11 cellular contexts compared by ENCODE assay signal in genomic region chr10:22631646-22632278, GRCh38.
DNase-seq lines count a peak whose midpoint lies in the region; ATAC-seq and TF ChIP-seq lines count a peak whose summit lies in the region.
"Had no signal": no experiment of that assay in that cellular context is flagged by ENCODE, and none has a peak within 500 bp of the region (broad histone marks: within the 10 kb centered on the region; RNA-seq: fewer than 3 reads in every experiment).

No MANE protein-coding gene starts in this region.

- DNase-seq in HCT116 (ENCODE audit: low read depth, low spot score) (no peak), caudate nucleus (lab: John Stamatoyannopoulos, UW) (peak in 46 of 61 donors; percentile 24 to 87 (median 51)), memory B cell (ENCODE audit: low spot score in 2 of 2) (no peak), osteoblast (ENCODE audit: insufficient read length, low spot score, missing footprints) (no peak), sigmoid colon (no peak)
- DNase-seq: activated CD4-positive, alpha-beta T cell treated with anti-CD3 and anti-CD28 coated beads for 1 hour; Caco-2 had no signal

- POLR2A ChIA-PET in HCT116 (lab: Charles Lee), result no interaction called here

- H2AFZ ChIP-seq in ACC112 (ENCODE audit: low read length, unreplicated experiment) (no peak overlapping the region), HCT116 (ENCODE audit: low read depth, low read length, poor library complexity, severe bottlenecking) (no peak overlapping the region), osteoblast (ENCODE audit: low read length) (no peak overlapping the region)
- H2AFZ ChIP-seq: parathyroid adenoma had no signal

- H3K9me3 Mint-ChIP-seq in memory B cell, result peaks cover 3% of the 10 kb centered on the region

- intact Hi-C loops in HCT116 (cut with micrococcal nuclease), result no loop called here
- intact Hi-C loops in sigmoid colon (cut with DNase I), result no loop called here

- TF ChIP-seq CTCF in HCT116 (IDR thresholded peaks at IDR 0.05 in 2 of 3, conservative IDR thresholded peaks at IDR 0.05 in 1 of 3; ENCODE audit: borderline replicate concordance in 1 of 3, insufficient read depth in 1 of 3, low read depth in 2 of 3, low read length in 2 of 3) (no peak), osteoblast (IDR thresholded peaks at IDR 0.05; ENCODE audit: extremely low read depth, low read depth, low read length) (no peak), sigmoid colon (IDR thresholded peaks at IDR 0.05) (no peak)

- 87 to 90% methylated on average over 10 of the region's 10 CpGs for WGBS in sigmoid colon, 2 donors

- no peak overlapping the region for H3K4me3 ChIP-seq in ACC112 (ENCODE audit: low read depth, low read length)
- no peak overlapping the region for H3K4me3 ChIP-seq in HCT116 (replicated peaks in 1 of 2; ENCODE audit: low read depth in 1 of 2, low read length in 2 of 2)
- H3K4me3 ChIP-seq in osteoblast (ENCODE audit: insufficient read depth, low read length), result no peak overlapping the region
- H3K4me3 ChIP-seq in sigmoid colon, result no peak overlapping the region

- H3K27ac ChIP-seq in ACC112 (ENCODE audit: low read depth, low read length) (peak overlapping the region; percentile 16; the same call in 1 of the 2 replicates), HCT116 (ENCODE audit: low read depth, low read length) (no peak overlapping the region), caudate nucleus (ENCODE audit: low read depth, low read length) (peak overlapping the region; percentile 91), osteoblast (ENCODE audit: low read depth, low read length) (no peak overlapping the region), sigmoid colon (no peak overlapping the region)
- H3K27ac ChIP-seq: parathyroid adenoma had no signal

- H3K4me3 Mint-ChIP-seq in memory B cell, result peak overlapping the region; percentile 49

- peaks cover 10% of the 10 kb centered on the region for H3K36me3 Mint-ChIP-seq in memory B cell

- no peaks in the 10 kb centered on the region for H3K36me3 ChIP-seq in ACC112 (ENCODE audit: insufficient read depth, low read length)
- H3K36me3 ChIP-seq in HCT116 (ENCODE audit: control insufficient read depth in 1 of 2, insufficient read depth in 2 of 2, low read length in 2 of 2), result no peaks in the 10 kb centered on the region
- H3K36me3 ChIP-seq in osteoblast (ENCODE audit: insufficient read depth, low read length), result no peaks in the 10 kb centered on the region
- no peaks in the 10 kb centered on the region for H3K36me3 ChIP-seq in sigmoid colon

- no peaks in the 10 kb centered on the region for H3K27me3 Mint-ChIP-seq in memory B cell

- CTCF ChIA-PET in HCT116 (lab: Charles Lee), result no interaction called here

- H3K4me1 ChIP-seq in ACC112 (ENCODE audit: control insufficient read depth, insufficient read depth, low read length, unreplicated experiment) (peaks cover 40% of the 10 kb centered on the region), HCT116 (ENCODE audit: control insufficient read depth in 1 of 2, insufficient read depth in 2 of 2, low read length in 2 of 2) (peaks cover 18 to 54% of the 10 kb centered on the region in 2 experiments), osteoblast (ENCODE audit: insufficient read depth, low read length) (peaks cover 18% of the 10 kb centered on the region), sigmoid colon (peaks cover 0 to 12% (median 5%) of the 10 kb centered on the region in 4 donors)
- H3K4me1 ChIP-seq: parathyroid adenoma had no signal

- H3K9ac ChIP-seq in HCT116 (ENCODE audit: low read length), result no peak overlapping the region
- H3K9ac ChIP-seq: parathyroid adenoma had no signal

- no peaks in the 10 kb centered on the region for H3K9me2 ChIP-seq in HCT116 (ENCODE audit: insufficient read depth)

- TF ChIP-seq POLR2A in HCT116 (IDR thresholded peaks at IDR 0.05; ENCODE audit: borderline replicate concordance, extremely low read depth, insufficient read depth, insufficient read length) (no peak), sigmoid colon (IDR thresholded peaks at IDR 0.05) (no peak)

- H3K4me1 Mint-ChIP-seq in memory B cell, result peaks cover 69% of the 10 kb centered on the region

- H3K79me2 ChIP-seq in ACC112 (ENCODE audit: control insufficient read depth, insufficient read depth, low read length, unreplicated experiment) (peaks cover 39% of the 10 kb centered on the region), HCT116 (ENCODE audit: insufficient read depth, low read length) (peaks cover 100% of the 10 kb centered on the region), osteoblast (ENCODE audit: insufficient read depth, low read length) (peaks cover 58% of the 10 kb centered on the region)
- H3K79me2 ChIP-seq: parathyroid adenoma had no signal

- H3K4me2 ChIP-seq in HCT116 (ENCODE audit: low read length), result 0 out of 2 replicates have a peak overlapping the region, but pooled peaks have one; percentile 50
- no peak overlapping the region for H3K4me2 ChIP-seq in osteoblast (ENCODE audit: insufficient read depth, low read length)

- H4K20me1 ChIP-seq in HCT116 (ENCODE audit: insufficient read depth) (peaks cover 5% of the 10 kb centered on the region; the same call in 1 of the 2 replicates), osteoblast (ENCODE audit: insufficient read depth, low read length) (peaks cover 6% of the 10 kb centered on the region)

- TF ChIP-seq RAD21 in HCT116 (IDR thresholded peaks at IDR 0.05; ENCODE audit: low read depth), result no peak

- no TSS peak for BruUV-seq in HCT116 (replicated peaks; lab: Mats Ljungman, UMichigan)

- TF ChIP-seq EP300 in sigmoid colon (IDR thresholded peaks at IDR 0.05), result no peak

- H3K27ac Mint-ChIP-seq in memory B cell, result peak overlapping the region; percentile 96

- RAD21 ChIA-PET in HCT116 (lab: Charles Lee; ENCODE audit: low non-redundant PET in 1 of 2, low total read pairs in 2 of 2, uncharacterized antibody in 2 of 2, unreplicated experiment in 2 of 2), result no interaction called here

- no peaks in the 10 kb centered on the region for H3K9me3 ChIP-seq in HCT116 (ENCODE audit: control insufficient read depth in 1 of 2, insufficient read depth in 1 of 2, low read depth in 1 of 2, low read length in 2 of 2)
- no peaks in the 10 kb centered on the region for H3K9me3 ChIP-seq in osteoblast (ENCODE audit: low read depth, low read length)
- no peaks in the 10 kb centered on the region for H3K9me3 ChIP-seq in sigmoid colon
- H3K9me3 ChIP-seq: Caco-2 had no signal

- ATAC-seq in HCT116 (no peak), memory B cell (ENCODE audit: low read depth) (no peak), HG03097 (IDR thresholded peaks at IDR 0.05; ENCODE audit: low FRiP score, unreplicated experiment) (no peak), GM18909 (IDR thresholded peaks at IDR 0.05; ENCODE audit: poor library complexity, unreplicated experiment) (no peak)

- H3K27me3 ChIP-seq in ACC112 (ENCODE audit: insufficient read depth, low read length), result no peaks in the 10 kb centered on the region
- no peaks in the 10 kb centered on the region for H3K27me3 ChIP-seq in HCT116 (ENCODE audit: insufficient read depth, low read length)
- H3K27me3 ChIP-seq in osteoblast (ENCODE audit: insufficient read depth, low read length), result no peaks in the 10 kb centered on the region
- H3K27me3 ChIP-seq in sigmoid colon, result no peaks in the 10 kb centered on the region

TF ChIP-seq in HCT116, 20 proteins besides CTCF, POLR2A, EP300 and RAD21 (continues in another document):
- TF ChIP-seq EGR1 (IDR thresholded peaks at IDR 0.05; ENCODE audit: low read depth) (no peak), SP1 (IDR thresholded peaks at IDR 0.05; ENCODE audit: low read depth) (no peak), ZFX (IDR thresholded peaks at IDR 0.05) (no peak), EZH2phosphoT487 (IDR thresholded peaks at IDR 0.05; ENCODE audit: borderline replicate concordance) (no peak), EZH2 (IDR thresholded peaks at IDR 0.05) (no peak), TCF7L2 (IDR thresholded peaks at IDR 0.05; ENCODE audit: borderline replicate concordance, extremely low read depth, insufficient read depth, insufficient read length) (no peak), CEBPB (IDR thresholded peaks at IDR 0.05; ENCODE audit: low read depth) (no peak), FOSL1 (IDR thresholded peaks at IDR 0.05; ENCODE audit: low read depth) (no peak), ATF3 (IDR thresholded peaks at IDR 0.05) (no peak), ZNF274 (IDR thresholded peaks at IDR 0.05; ENCODE audit: low read depth, low read length) (no peak), MAX (IDR thresholded peaks at IDR 0.05) (no peak), ELF1 (IDR thresholded peaks at IDR 0.05; ENCODE audit: borderline replicate concordance, low read depth) (no peak), SRF (IDR thresholded peaks at IDR 0.05; ENCODE audit: low read depth) (no peak), JUND (IDR thresholded peaks at IDR 0.05) (no peak), ZBTB33 (IDR thresholded peaks at IDR 0.05; ENCODE audit: extremely low read depth, insufficient replicate concordance, low read length) (no peak)

Comparison
In these comparisons a context has a peak if more than half of its experiments do, and no peak if none do; other contexts are left out.
1. H3K27ac ChIP-seq: peak in ACC112 (single experiment) and caudate nucleus (single experiment); none in HCT116 (single experiment), osteoblast (single experiment) and sigmoid colon (0 of 4).
2. DNase-seq: peak in caudate nucleus (46 of 61); none in HCT116 (single experiment), memory B cell (0 of 2), osteoblast (single experiment) and sigmoid colon (single experiment).